Comparison of ENCODE assay signal across 8 cellular contexts in the genomic region with DNA sequence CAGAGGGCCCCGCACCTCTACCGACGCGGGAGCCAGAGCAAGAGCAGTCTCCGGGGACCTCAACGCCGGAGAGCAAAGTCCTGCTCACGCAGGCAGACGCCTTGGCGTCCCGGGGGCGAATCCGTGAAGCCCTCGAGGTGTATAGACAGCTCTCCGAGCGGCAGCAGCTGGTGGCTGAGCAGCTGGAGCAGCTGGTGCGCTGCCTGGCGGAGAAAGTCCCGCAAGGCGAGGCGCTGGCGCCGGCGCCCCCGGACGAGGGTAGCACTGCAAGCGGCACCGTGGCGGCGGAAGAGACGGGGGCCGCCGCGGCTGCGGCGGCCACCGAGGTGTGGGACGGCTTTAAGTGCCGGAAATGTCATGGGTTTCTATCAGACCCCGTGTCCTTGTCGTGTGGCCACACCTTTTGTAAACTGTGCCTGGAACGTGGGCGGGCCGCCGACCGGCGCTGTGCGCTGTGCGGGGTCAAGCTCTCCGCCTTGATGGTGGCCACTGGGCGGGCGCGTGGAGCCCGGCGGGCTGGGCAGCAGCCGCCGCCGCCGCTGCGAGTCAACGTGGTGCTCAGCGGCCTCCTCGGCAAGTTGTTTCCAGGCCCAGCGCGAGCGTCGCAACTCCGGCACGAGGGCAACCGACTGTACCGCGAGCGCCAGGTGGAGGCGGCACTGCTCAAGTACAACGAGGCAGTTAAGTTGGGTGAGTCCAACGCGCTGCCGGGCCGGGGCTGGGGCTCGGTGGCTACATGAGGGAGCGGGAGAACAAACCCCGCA. TPM values are rescaled to one million over a fixed set of nuclear protein-coding genes. Genes with fewer than 3 reads are reported as not detected.
DNase-seq lines count a peak whose midpoint lies in the region; ATAC-seq and TF ChIP-seq lines count a peak whose summit lies in the region.

No MANE protein-coding gene starts in this region.

- no peaks in the 10 kb centered on the region for H3K36me3 ChIP-seq in tibial nerve

- TF ChIP-seq CTCF in epithelial cell of esophagus (IDR thresholded peaks at IDR 0.05; ENCODE audit: insufficient read depth, low read depth, low read length, missing control alignments) (no peak), nephron (IDR thresholded peaks at IDR 0.05; ENCODE audit: unreplicated experiment in 3 of 3) (no peak), tibial nerve (IDR thresholded peaks at IDR 0.05) (no peak)

- peaks cover 13% of the 10 kb centered on the region for H3K4me1 Mint-ChIP-seq in nephron

- H3K36me3 Mint-ChIP-seq in nephron (ENCODE audit: low read depth): no peaks in the 10 kb centered on the region

- TF ChIP-seq POLR2A in tibial nerve (IDR thresholded peaks at IDR 0.05): no peak

- peak overlapping the region; percentile 79 to 87 (median 87) for H3K4me3 Mint-ChIP-seq in nephron

- peak overlapping the region in 3 of 4 donors; percentile 73 to 83 (median 73) for H3K27ac ChIP-seq in tibial nerve

- H3K4me3 ChIP-seq in epithelial cell of esophagus (ENCODE audit: low read length): no peak overlapping the region
- H3K4me3 ChIP-seq in tibial nerve: peak overlapping the region; percentile 38 to 66 (median 50)

- peak overlapping the region in 2 of 3 experiments; percentile 5 to 59 for H3K27ac Mint-ChIP-seq in nephron

- no peaks in the 10 kb centered on the region for H3K9me3 ChIP-seq in tibial nerve

- peaks cover 17% of the 10 kb centered on the region for H3K9me3 Mint-ChIP-seq in nephron

- ATAC-seq in Right ventricle myocardium inferior: peak; percentile 37

- H3K4me1 ChIP-seq in tibial nerve: peaks cover 0 to 12% (median 0%) of the 10 kb centered on the region in 4 donors

- intact Hi-C loops in Right ventricle myocardium inferior (cut with DNase I): loop anchor here (10.0 kb wide), 1 partner anchor 130 kb away; no protein-coding TSS in a partner anchor
- intact Hi-C loops in cardiac septum (cut with DNase I): no loop called here

- DNase-seq in Right ventricle myocardium inferior (ENCODE audit: missing footprints): peak; percentile 62
- DNase-seq in cardiac septum (ENCODE audit: low spot score): no peak
- DNase-seq in NCI-H2227 (lab: John Stamatoyannopoulos, UW; ENCODE audit: unreplicated experiment): peak; percentile 37
- peak; percentile 49 for DNase-seq in activated CD8-positive, alpha-beta memory T cell treated with anti-CD3 and anti-CD28 coated beads, Interleukin-2, amount 50 U/mL, for 4 hours
- DNase-seq in epithelial cell of esophagus (ENCODE audit: low read depth): peak; percentile 23
- no peak for DNase-seq in tibial nerve (ENCODE audit: low spot score in 2 of 2)
- DNase-seq in epidermal melanocyte (ENCODE audit: insufficient read length, low spot score): no peak

- H3K27me3 ChIP-seq in tibial nerve: peaks cover 0 to 22% of the 10 kb centered on the region in 2 donors

- peaks cover 74% of the 10 kb centered on the region for H3K27me3 Mint-ChIP-seq in nephron (ENCODE audit: low read depth)

- no peak for TF ChIP-seq EP300 in tibial nerve (IDR thresholded peaks at IDR 0.05)

- WGBS in tibial nerve, 2 donors: 0 to 37% methylated on average over 12 to 57 of the region's 82 CpGs

RNA-seq across cellular contexts. Expression of gene LONRF3, which starts 0.7 kb away (rescaled TPM):
- total RNA-seq in Right ventricle myocardium inferior (3.0 TPM), cardiac septum (1.5 TPM), tibial nerve (10 to 100 TPM; 12.2 to 20.4 (median 19.2) TPM)

Comparison
In these comparisons a context has a peak if more than half of its experiments do, and no peak if none do; other contexts are left out.
1. DNase-seq: peak in Right ventricle myocardium inferior (single experiment), NCI-H2227 (single experiment), activated CD8-positive, alpha-beta memory T cell treated with anti-CD3 and anti-CD28 coated beads, Interleukin-2, amount 50 U/mL, for 4 hours (single experiment) and epithelial cell of esophagus (single experiment); none in cardiac septum (single experiment), tibial nerve (0 of 2) and epidermal melanocyte (single experiment).